In the genomic region with DNA sequence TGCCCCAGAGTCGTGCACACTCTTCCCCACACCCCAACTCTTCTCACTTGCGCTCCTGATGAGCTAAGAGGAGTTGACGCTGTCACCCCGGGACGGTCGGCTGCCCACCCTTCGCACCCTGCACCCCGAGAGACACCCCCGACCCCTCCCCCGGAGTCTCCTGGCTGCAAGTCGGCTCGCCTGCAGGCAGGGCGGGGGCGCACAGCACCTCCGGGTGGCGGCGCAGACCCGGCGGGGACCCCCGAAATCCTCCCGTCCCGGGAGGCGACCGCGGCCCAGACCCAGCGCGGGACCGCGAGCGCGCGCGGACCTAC, we compare ENCODE assay signal across 9 cellular contexts. TPM values are rescaled to one million over a fixed set of nuclear protein-coding genes. Genes with fewer than 3 reads are reported as not detected.
DNase-seq lines count a peak whose midpoint lies in the region; ATAC-seq and TF ChIP-seq lines count a peak whose summit lies in the region.
"Had no signal": no experiment of that assay in that cellular context is flagged by ENCODE, and none has a peak within 500 bp of the region (broad histone marks: within the 10 kb centered on the region; RNA-seq: fewer than 3 reads in every experiment).

No MANE protein-coding gene starts in this region.

- H3K27ac Mint-ChIP-seq in Calu3 (ENCODE audit: unreplicated experiment), result no peak overlapping the region

- H3K27me3 Mint-ChIP-seq in Calu3 (ENCODE audit: unreplicated experiment), result peaks cover 100% of the 10 kb centered on the region

- no peak for TF ChIP-seq POLR2A in prostate gland (IDR thresholded peaks at IDR 0.05)

- H3K27me3 ChIP-seq in SJCRH30, result peaks cover 24% of the 10 kb centered on the region
- no peaks in the 10 kb centered on the region for H3K27me3 ChIP-seq in prostate gland (replicated peaks; ENCODE audit: insufficient read depth)

- CTCF ChIA-PET in Calu3 (lab: Charles Lee), result interaction anchor here (0.6 to 0.8 kb wide), 2 partner anchors 91 to 152 kb away, joined by 3 read pairs; no protein-coding TSS in a partner anchor

- no peaks in the 10 kb centered on the region for H3K9me3 Mint-ChIP-seq in Calu3 (ENCODE audit: low read depth, unreplicated experiment)

- peak overlapping the region; percentile 44 for H3K4me3 ChIP-seq in SJCRH30
- H3K4me3 ChIP-seq in fibroblast of villous mesenchyme (ENCODE audit: low read depth, low read length), result peak overlapping the region; percentile 61
- H3K4me3 ChIP-seq in prostate gland, result peak overlapping the region; percentile 51 to 60
- H3K4me3 ChIP-seq: GM12878 had no signal

- peaks cover 11% of the 10 kb centered on the region for H3K36me3 Mint-ChIP-seq in Calu3 (ENCODE audit: insufficient read depth, unreplicated experiment)

- H3K9me3 ChIP-seq in SJCRH30 (replicated peaks) (no peaks in the 10 kb centered on the region), prostate gland (no peaks in the 10 kb centered on the region)

- H3K36me3 ChIP-seq in SJCRH30 (no peaks in the 10 kb centered on the region), prostate gland (no peaks in the 10 kb centered on the region)

- intact Hi-C loops in Calu3 (cut with micrococcal nuclease; ENCODE audit: unreplicated experiment), result no loop called here
- intact Hi-C loops in prostate gland (cut with DNase I), result no loop called here

- peaks cover 8% of the 10 kb centered on the region for H3K4me1 Mint-ChIP-seq in Calu3 (ENCODE audit: low read depth, unreplicated experiment)

- H3K4me1 ChIP-seq in SJCRH30, result peaks cover 4% of the 10 kb centered on the region; the same call in 1 of the 2 replicates
- H3K4me1 ChIP-seq in prostate gland (replicated peaks), result peaks cover 4% of the 10 kb centered on the region

- under 1% methylated on average over 25 of the region's 33 CpGs for WGBS in prostate gland

- no TSS peak for BruUV-seq in Calu3 (replicated peaks; lab: Mats Ljungman, UMichigan)

- DNase-seq in Calu3 (no peak), SJCRH30 (no peak), fibroblast of villous mesenchyme (ENCODE audit: low read depth) (no peak), prostate gland (ENCODE audit: low spot score) (no peak), NCI-H446 treated with DMSO at 0.1 percent for 48 hours (lab: John Stamatoyannopoulos, UW) (no peak), activated gamma-delta T cell treated with Interleukin-2 at 50 U/mL for 16 hours (no peak), NCI-H1048 (lab: John Stamatoyannopoulos, UW) (no peak)

- H3K27ac ChIP-seq in SJCRH30, result no peak overlapping the region
- peak overlapping the region; percentile 55 to 61 for H3K27ac ChIP-seq in prostate gland

- TF ChIP-seq CTCF in Calu3 (IDR thresholded peaks at IDR 0.05; ENCODE audit: unreplicated experiment), result no peak
- TF ChIP-seq CTCF in fibroblast of villous mesenchyme (IDR thresholded peaks at IDR 0.05; ENCODE audit: insufficient read depth, low read depth, low read length), result no peak
- no peak for TF ChIP-seq CTCF in prostate gland (IDR thresholded peaks at IDR 0.05)

- H3K4me3 Mint-ChIP-seq in Calu3 (ENCODE audit: low read depth, unreplicated experiment), result peak overlapping the region; percentile 79

- ATAC-seq in GM18867 (IDR thresholded peaks at IDR 0.05; ENCODE audit: unreplicated experiment), result no peak
- ATAC-seq: GM12878 had no signal

RNA-seq across cellular contexts. Expression of a gene that starts 0.4 kb away (rescaled TPM):
- total RNA-seq in Calu3 (2022) (0.76 and 2.4 TPM in 2 replicates), fibroblast of villous mesenchyme (6.9 and 10.6 TPM in 2 replicates), prostate gland (10 to 100 TPM in 1 of 2 donors, 1 to 10 TPM in 1; 3.5 to 53.0 TPM)
- 0.53 and 0.77 TPM in 2 replicates for total RNA-seq in SJCRH30 (2014; rRNA removed; shearing (Covaris generic))
- total RNA-seq: GM12878 had no signal

RNA-seq across cellular contexts. Expression of a gene that starts 25.7 kb away (rescaled TPM):
- 19.7 and 20.5 TPM in 2 replicates for total RNA-seq in Calu3 (2022)
- total RNA-seq in SJCRH30 (2014; rRNA removed; shearing (Covaris generic)), result 40.5 and 42.1 TPM in 2 replicates
- total RNA-seq in fibroblast of villous mesenchyme, result 94.7 and 126 TPM in 2 replicates
- total RNA-seq in prostate gland, result 10 to 100 TPM; 18.5 to 74.9 TPM

RNA-seq across cellular contexts. Expression of a gene that starts 33.2 kb away (rescaled TPM):
- total RNA-seq in Calu3 (2022) (0.78 and 1.1 TPM in 2 replicates), fibroblast of villous mesenchyme (3.0 and 3.2 TPM in 2 replicates), prostate gland (10 to 100 TPM in 1 of 2 donors, 1 to 10 TPM in 1; 1.5 to 18.0 TPM)
- total RNA-seq in SJCRH30 (2014; rRNA removed; shearing (Covaris generic)), result 0.05 and 0.26 TPM in 2 replicates

RNA-seq across cellular contexts. Expression of a gene that starts 50.4 kb away (rescaled TPM):
- 1,555 and 1,627 TPM in 2 replicates for total RNA-seq in Calu3 (2022)
- total RNA-seq in SJCRH30 (2014; rRNA removed; shearing (Covaris generic)), result 349 and 357 TPM in 2 replicates
- total RNA-seq in fibroblast of villous mesenchyme, result 453 and 708 TPM in 2 replicates
- 1,000 to 10,000 TPM; 1,344 to 1,560 TPM for total RNA-seq in prostate gland
